Comparison of ENCODE assay signal across 8 cellular contexts in the genomic region with DNA sequence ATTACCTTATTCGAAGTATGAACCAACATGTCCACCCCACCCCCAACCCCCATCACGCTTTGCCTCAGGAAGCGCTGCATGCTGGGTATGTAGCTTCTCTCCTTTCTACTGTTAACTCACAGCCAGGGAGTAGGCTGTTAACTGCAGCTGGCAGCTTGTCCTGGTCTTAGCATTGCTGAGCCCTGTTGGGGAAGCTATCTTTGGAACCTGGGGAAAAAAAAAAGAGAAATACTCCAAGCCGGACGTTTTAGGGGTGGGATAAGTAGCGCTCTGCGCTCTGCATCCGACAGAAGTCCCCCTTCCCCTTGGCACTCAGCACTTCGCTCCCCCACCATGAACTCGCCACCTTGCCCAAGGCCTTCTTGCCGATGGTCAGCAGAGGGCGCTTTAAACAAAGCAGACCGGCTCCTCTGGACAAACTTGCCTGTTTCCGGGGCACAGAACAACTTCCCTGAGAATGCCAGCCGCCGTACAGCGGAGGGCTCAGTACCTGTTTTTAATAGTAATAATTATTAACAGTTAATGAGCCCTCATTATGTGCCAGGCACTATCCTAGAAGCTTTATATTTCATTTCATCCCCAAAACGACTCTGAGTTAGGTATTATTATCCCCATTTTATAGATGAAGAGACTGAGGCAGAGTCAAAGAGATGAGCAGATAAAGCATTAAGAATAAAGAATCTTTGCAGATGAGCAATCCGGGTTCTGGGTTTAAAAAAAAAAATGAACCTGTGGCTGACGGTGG. TPM values are rescaled to one million over a fixed set of nuclear protein-coding genes. Genes with fewer than 3 reads are reported as not detected.
DNase-seq lines count a peak whose midpoint lies in the region; ATAC-seq and TF ChIP-seq lines count a peak whose summit lies in the region.

No MANE protein-coding gene starts in this region.

- ATAC-seq in HG03039 (IDR thresholded peaks at IDR 0.05; ENCODE audit: unreplicated experiment) (peak; percentile 60), left lobe of liver (peak; percentile 83), GM19395 (IDR thresholded peaks at IDR 0.05; ENCODE audit: unreplicated experiment) (no peak)

- H3K27me3 ChIP-seq in colonic mucosa, result no peaks in the 10 kb centered on the region

- peak; percentile 75 for TF ChIP-seq CTCF in colonic mucosa (IDR thresholded peaks at IDR 0.05)

- H3K36me3 ChIP-seq in colonic mucosa, result no peaks in the 10 kb centered on the region

- H3K4me1 ChIP-seq in colonic mucosa, result peaks cover 7% of the 10 kb centered on the region

- H3K4me3 ChIP-seq in colonic mucosa, result no peak overlapping the region

- intact Hi-C loops in colonic mucosa (cut with DNase I), result loop anchor here (1.0 to 10.0 kb wide), 2 partner anchors 79 to 172 kb away; partner anchors contain the start of gene FRS3

- DNase-seq in DMS153 treated with DMSO at 0.1 percent for 48 hours (lab: John Stamatoyannopoulos, UW; ENCODE audit: unreplicated experiment) (peak; percentile 83), NCI-H510A (lab: John Stamatoyannopoulos, UW) (peak; percentile 79), colonic mucosa (peak; percentile 88), left lobe of liver (ENCODE audit: low spot score) (peak; percentile 76)
- DNase-seq in activated CD4-positive, alpha-beta T cell treated with anti-CD3 and anti-CD28 coated beads for 24 hours (ENCODE audit: low read depth in 2 of 2), result peak; percentile 64 to 66
- peak; percentile 76 to 79 for DNase-seq in stimulated activated CD4-positive, alpha-beta T cell treated with anti-CD3 and anti-CD28 coated beads, Interleukin-2, amount 100 ng/mL, for 24 hours

- H3K9me3 ChIP-seq in colonic mucosa, result no peaks in the 10 kb centered on the region

- no peak overlapping the region for H3K27ac ChIP-seq in colonic mucosa

- peak overlapping the region in 1 of 2 donors; percentile 40 for H3K9ac ChIP-seq in colonic mucosa (ENCODE audit: low read depth in 2 of 2, low read length in 2 of 2)

RNA-seq across cellular contexts. Expression of gene MDFI, which starts 35.2 kb away (rescaled TPM):
- total RNA-seq in colonic mucosa, result 1 to 10 TPM; 1.1 to 1.9 TPM
- not detected for total RNA-seq in left lobe of liver

RNA-seq across cellular contexts. Expression of gene FOXP4, which starts 56.9 kb away (rescaled TPM):
- total RNA-seq in colonic mucosa (10 to 100 TPM; 33.6 to 50.4 TPM), left lobe of liver (24.6 TPM)
